In the genomic region with DNA sequence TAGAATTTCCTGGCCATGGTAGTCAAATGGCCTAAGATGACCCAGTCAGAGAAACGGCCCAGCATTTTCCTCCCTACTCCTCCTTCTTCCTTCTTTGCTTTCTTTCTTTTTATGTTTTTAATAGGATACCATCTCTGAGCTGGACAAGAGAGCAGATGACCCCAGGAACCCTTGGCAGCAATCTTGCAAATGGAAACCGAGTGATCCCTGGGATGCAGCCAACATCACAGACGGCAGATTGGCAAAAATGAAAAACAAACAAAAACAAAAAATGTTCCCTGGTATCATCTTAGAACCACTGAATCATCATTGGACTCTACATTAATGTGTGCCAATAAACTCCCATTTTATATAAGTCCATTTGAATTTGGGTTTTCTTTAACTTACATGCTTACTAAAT, we compare ENCODE assay signal across 19 cellular contexts.
DNase-seq lines count a peak whose midpoint lies in the region; ATAC-seq, FAIRE-seq and TF ChIP-seq lines count a peak whose summit lies in the region.
"Had no signal": no experiment of that assay in that cellular context is flagged by ENCODE, and none has a peak within 500 bp of the region (broad histone marks: within the 10 kb centered on the region; RNA-seq: fewer than 3 reads in every experiment).

No MANE protein-coding gene starts in this region.

- peaks cover 0 to 30% of the 10 kb centered on the region in 2 donors for H3K4me1 ChIP-seq in right atrium auricular region
- H3K4me1 ChIP-seq: foreskin keratinocyte had no signal

- no peak for TF ChIP-seq CTCF in right atrium auricular region (IDR thresholded peaks at IDR 0.05)

- no peaks in the 10 kb centered on the region for H3K9me3 ChIP-seq in right atrium auricular region

- peak overlapping the region; percentile 16 to 62 for H3K27ac ChIP-seq in right atrium auricular region
- H3K27ac ChIP-seq: epithelial cell of prostate, foreskin keratinocyte had no signal

- H3K27me3 ChIP-seq in right atrium auricular region = no peaks in the 10 kb centered on the region
- H3K27me3 ChIP-seq: foreskin keratinocyte had no signal

- TF ChIP-seq POLR2A in GM12891 (IDR thresholded peaks at IDR 0.05; ENCODE audit: low read depth, low read length) = no peak

- ATAC-seq in left ventricle myocardium superior (no peak), sciatic nerve (no peak), GM18511 (IDR thresholded peaks at IDR 0.05; ENCODE audit: unreplicated experiment) (no peak)
- ATAC-seq: foreskin keratinocyte, left colon had no signal

- H3K36me3 ChIP-seq in right atrium auricular region = no peaks in the 10 kb centered on the region

- no peak overlapping the region for H3K4me3 ChIP-seq in right atrium auricular region
- H3K4me3 ChIP-seq: smooth muscle cell had no signal

- DNase-seq in right atrium auricular region (ENCODE audit: low spot score) (no peak), left ventricle myocardium superior (no peak), NCI-H2196 treated with DMSO at 0.1 percent for 48 hours (lab: John Stamatoyannopoulos, UW; ENCODE audit: unreplicated experiment) (peak; percentile 16), cerebellum (ENCODE audit: low spot score) (peak; percentile 71), sciatic nerve (ENCODE audit: low spot score) (no peak), GM12891 (ENCODE audit: insufficient read length, low spot score) (no peak)
- DNase-seq: activated CD4-positive, alpha-beta memory T cell treated with anti-CD3 and anti-CD28 coated beads for 36 hours; activated effector memory CD4-positive, alpha-beta T cell treated with Interleukin-2 at 50 U/mL for 16 hours; activated naive CD8-positive, alpha-beta T cell treated with anti-CD3 and anti-CD28 coated beads for 36 hours; foreskin keratinocyte; HCEC 1CT; Karpas-422; left colon; mesendoderm; NCI-H2107 had no signal

- no peak for FAIRE-seq in GM12891 (lab: Jason Lieb, UNC)
- FAIRE-seq: urothelium cell line had no signal

- intact Hi-C loops in left ventricle myocardium superior (cut with micrococcal nuclease) (no loop called here), sciatic nerve (cut with DNase I) (no loop called here)

TF ChIP-seq in GM12891, 5 proteins besides CTCF, POLR2A, EP300 and RAD21:
- TF ChIP-seq SPI1 (IDR thresholded peaks at IDR 0.05; ENCODE audit: low read depth, low read length) = no peak
TF ChIP-seq in GM12891: peak in this region for 0.

Comparison
In these comparisons a context has a peak if more than half of its experiments do, and no peak if none do; other contexts are left out.
1. DNase-seq: peak in NCI-H2196 treated with DMSO at 0.1 percent for 48 hours (single experiment) and cerebellum (single experiment); none in right atrium auricular region (single experiment), left ventricle myocardium superior (single experiment), sciatic nerve (single experiment) and GM12891 (single experiment).